ENCODE assay signal across 8 cellular contexts in the genomic region with DNA sequence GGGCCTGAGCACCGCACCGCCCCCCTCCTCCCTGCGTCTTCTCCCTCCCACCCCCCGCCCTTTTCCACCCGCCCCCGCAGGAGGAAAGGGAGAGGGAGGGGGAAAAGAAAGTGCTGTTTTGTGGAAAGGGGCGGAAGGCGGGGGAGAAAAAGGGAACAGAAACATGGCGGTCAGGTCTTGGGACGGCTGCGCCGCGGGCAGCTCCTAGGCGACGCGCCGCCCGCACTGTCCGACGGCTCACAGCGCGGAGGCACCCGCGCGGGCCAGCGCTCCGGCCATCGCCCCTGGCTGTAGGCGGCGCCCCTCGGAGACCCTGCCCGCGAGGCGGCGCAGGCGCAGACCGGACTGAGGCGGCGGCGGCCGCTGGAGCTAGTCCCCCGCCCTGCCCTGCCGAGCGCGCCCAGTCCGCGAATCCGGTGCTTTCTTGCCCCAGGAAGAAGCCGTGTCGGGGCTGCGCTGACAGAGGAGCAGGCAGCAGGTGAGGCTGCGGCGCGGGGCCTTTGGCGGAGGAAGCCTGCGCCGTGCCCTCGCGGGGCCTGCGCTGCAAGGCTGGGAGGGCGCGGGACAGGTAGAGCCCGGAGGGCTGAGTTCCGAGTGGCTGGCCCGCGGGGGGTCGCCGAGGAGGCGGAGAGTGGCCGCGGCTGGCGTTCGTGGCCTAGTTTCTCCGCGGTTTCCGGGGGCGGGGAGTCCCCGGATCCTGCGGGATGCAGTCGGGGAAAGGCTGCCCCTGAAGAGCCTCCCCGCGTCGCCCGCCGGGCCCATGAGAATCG. TPM values are rescaled to one million over a fixed set of nuclear protein-coding genes. Genes with fewer than 3 reads are reported as not detected.
DNase-seq lines count a peak whose midpoint lies in the region; ATAC-seq, FAIRE-seq and TF ChIP-seq lines count a peak whose summit lies in the region.

Gene DENND4C (plus strand): TSS at position 338 of the 770 bp plus-strand sequence. CDS start 45,482 bp downstream, outside the sequence.

- no peaks in the 10 kb centered on the region for H3K9me3 ChIP-seq in keratinocyte (ENCODE audit: control insufficient read depth, low read depth, low read length)

- H3K4me3 ChIP-seq in AG09309 (ENCODE audit: control insufficient read depth, low read depth, low read length): peak within 1 kb of the TSS; percentile 73
- peak within 1 kb of the TSS; percentile 83 to 92 (median 84) for H3K4me3 ChIP-seq in keratinocyte (ENCODE audit: control insufficient read depth in 2 of 3, extremely low read depth in 1 of 3, insufficient read depth in 2 of 3, low read depth in 1 of 3, low read length in 3 of 3)

- TF ChIP-seq CTCF in AG09309 (IDR thresholded peaks at IDR 0.05; ENCODE audit: control insufficient read depth, insufficient read depth, low read depth, low read length, missing control alignments) (no peak), keratinocyte (optimal IDR thresholded peaks at IDR 0.05 in 1 of 3, IDR thresholded peaks at IDR 0.05 in 1 of 3, conservative IDR thresholded peaks at IDR 0.05 in 1 of 3; ENCODE audit: extremely low read depth in 1 of 3, insufficient read depth in 2 of 3, low read length in 3 of 3) (no peak)

- no peak for FAIRE-seq in keratinocyte (lab: Jason Lieb, UNC)

- H3K4me1 ChIP-seq in keratinocyte (ENCODE audit: control insufficient read depth, extremely low read depth, insufficient read depth, low read length): peaks cover 12% of the 10 kb centered on the region

- H3K36me3 ChIP-seq in keratinocyte (ENCODE audit: control insufficient read depth in 2 of 2, extremely low read depth in 1 of 2, insufficient read depth in 2 of 2, low read length in 2 of 2): no peaks in the 10 kb centered on the region

- no peaks in the 10 kb centered on the region for H3K9me1 ChIP-seq in keratinocyte (ENCODE audit: control insufficient read depth, extremely low read depth, insufficient read depth, low read length)

- no peaks in the 10 kb centered on the region for H3K27me3 ChIP-seq in keratinocyte (ENCODE audit: control insufficient read depth, extremely low read depth, insufficient read depth, low read length)

- dilution Hi-C loops in keratinocyte (cut with MboI; ENCODE audit: extremely low pct_ligation_motif_present, low sequenced_read_pairs): no loop called here

- ATAC-seq in GM18870 (IDR thresholded peaks at IDR 0.05; ENCODE audit: unreplicated experiment): peak; percentile 42
- ATAC-seq in HG03108 (IDR thresholded peaks at IDR 0.05; ENCODE audit: unreplicated experiment): peak; percentile 78

- peaks cover 48% of the 10 kb centered on the region for H3K79me2 ChIP-seq in keratinocyte (ENCODE audit: control insufficient read depth, insufficient read depth, low read length)

- H4K20me1 ChIP-seq in keratinocyte (ENCODE audit: control insufficient read depth, extremely low read depth, insufficient read depth, low read length): no peaks in the 10 kb centered on the region

- H3K9ac ChIP-seq in keratinocyte (ENCODE audit: control insufficient read depth, extremely low read depth, insufficient read depth, low read length): peak within 1 kb of the TSS; percentile 93

- peak within 1 kb of the TSS; percentile 95 for H3K4me2 ChIP-seq in keratinocyte (ENCODE audit: control insufficient read depth, extremely low read depth, insufficient read depth, low read depth, low read length)

- H2AFZ ChIP-seq in keratinocyte (ENCODE audit: control insufficient read depth, low read length): peak within 1 kb of the TSS; percentile 95

- DNase-seq in AG09309 (ENCODE audit: low read depth): peak; percentile 33
- peak; percentile 92 for DNase-seq in NCI-H2227 (lab: John Stamatoyannopoulos, UW; ENCODE audit: unreplicated experiment)
- DNase-seq in activated CD4-positive, CD25-positive, alpha-beta regulatory T cell treated with anti-CD3 and anti-CD28 coated beads, Interleukin-2, amount 50 U/mL, for 16 hours (ENCODE audit: low read depth, low spot score): peak; percentile 64
- DNase-seq in central memory CD4-positive, alpha-beta T cell: peak; percentile 79
- DNase-seq in keratinocyte (ENCODE audit: low read depth, low spot score): no peak
- peak; percentile 55 for DNase-seq in stimulated activated CD4-positive, alpha-beta T cell treated with anti-CD3 and anti-CD28 coated beads, Interleukin-15, amount 100 ng/mL, for 1 hour (ENCODE audit: low read depth in 1 of 2, low spot score in 1 of 2)

- peak within 1 kb of the TSS; percentile 89 for H3K27ac ChIP-seq in keratinocyte (ENCODE audit: control insufficient read depth, insufficient read depth, low read length)

RNA-seq across cellular contexts. Expression of gene DENND4C, which starts in this region (rescaled TPM):
- polyA plus RNA-seq in keratinocyte: 16.5 to 26.0 TPM (median 25.6 TPM) in 3 replicates
- polyA plus RNA-seq in keratinocyte (2011; ENCODE audit: low read depth): 26.1 TPM
- polyA plus RNA-seq in keratinocyte (2011; cell fraction: cytosol; rRNA removed): 8.3 and 17.4 TPM in 2 replicates
- 34.3 and 37.8 TPM in 2 replicates for polyA plus RNA-seq in keratinocyte (2011; cell fraction: nucleus; rRNA removed)
- 12.9 and 17.7 TPM in 2 replicates for polyA plus RNA-seq in keratinocyte (2012; ENCODE audit: low replicate concordance)
- 6.6 to 79.0 TPM (median 40.6 TPM) in 3 replicates for polyA minus RNA-seq in keratinocyte
- polyA minus RNA-seq in keratinocyte (2011; cell fraction: cytosol; rRNA and poly(A)+ RNA removed): 17.1 TPM
- polyA minus RNA-seq in keratinocyte (2011; cell fraction: nucleus; rRNA and poly(A)+ RNA removed): 53.2 and 103 TPM in 2 replicates
